In genomic region chr5:123090641-123091257, GRCh38 we compare ENCODE assay signal across 12 cellular contexts. TPM values are rescaled to one million over a fixed set of nuclear protein-coding genes. Genes with fewer than 3 reads are reported as not detected.
A peak's percentile ranks its signal among the peaks of the same experiment; 100 is the strongest.
DNase-seq lines count a peak whose midpoint lies in the region; ATAC-seq and TF ChIP-seq lines count a peak whose summit lies in the region.
"Had no signal": no experiment of that assay in that cellular context is flagged by ENCODE, and none has a peak within 500 bp of the region (broad histone marks: within the 10 kb centered on the region; RNA-seq: fewer than 3 reads in every experiment).

No MANE protein-coding gene starts in this region.

- H3K9me3 Mint-ChIP-seq in endodermal cell (no peaks in the 10 kb centered on the region), nephron (no peaks in the 10 kb centered on the region)
- H3K9me3 Mint-ChIP-seq: central memory CD8-positive, alpha-beta T cell had no signal

- H3K4me3 Mint-ChIP-seq in endodermal cell (peak overlapping the region; percentile 59), nephron (peak overlapping the region; percentile 82 to 92 (median 85))
- H3K4me3 Mint-ChIP-seq: central memory CD8-positive, alpha-beta T cell had no signal

- TF ChIP-seq POLR2A in vagina (IDR thresholded peaks at IDR 0.05): no peak

- WGBS in endodermal cell (ENCODE audit: insufficient coverage in 1 of 2, insufficient read length in 1 of 2), 2 experiments: 1 to 2% methylated on average over 16 to 40 of the region's 40 CpGs

- H3K27ac ChIP-seq in left ventricle myocardium inferior (replicated peaks) (no peak overlapping the region), endodermal cell (ENCODE audit: low read depth, low read length) (no peak overlapping the region), vagina (no peak overlapping the region)
- H3K27ac ChIP-seq: BLaER1 treated with 17β-estradiol and CSF1 and Interleukin-3, amounts not matched to agents 10 nM and 100 nM had no signal

- DNase-seq in left ventricle myocardium inferior: no peak
- no peak for DNase-seq in Right ventricle myocardium inferior (ENCODE audit: missing footprints)
- DNase-seq in endodermal cell: peak; percentile 82
- DNase-seq in vagina (ENCODE audit: extremely low spot score in 2 of 2): no peak
- no peak for DNase-seq in NCI-H1105 treated with DMSO at 0.1 percent for 48 hours (lab: John Stamatoyannopoulos, UW)
- DNase-seq in activated T-cell treated with anti-CD3 and anti-CD28 coated beads, Interleukin-2, amount 50 U/mL, for 48 hours: no peak
- no peak for DNase-seq in NCI-H1436 treated with DMSO at 0.1 percent for 48 hours (lab: John Stamatoyannopoulos, UW)
- DNase-seq: activated CD4-positive, alpha-beta T cell treated with anti-CD3 and anti-CD28 coated beads, Interleukin-2, amount 50 U/mL, for 4 hours had no signal

- no peak overlapping the region for H3K27ac Mint-ChIP-seq in endodermal cell
- H3K27ac Mint-ChIP-seq in nephron: peak overlapping the region in 1 of 3 experiments; percentile 15

- intact Hi-C loops in left ventricle myocardium inferior (cut with micrococcal nuclease): no loop called here
- intact Hi-C loops in Right ventricle myocardium inferior (cut with DNase I): no loop called here
- intact Hi-C loops in vagina (cut with DNase I): loop anchor here (10.0 kb wide), 1 partner anchor 264 kb away; no protein-coding TSS in a partner anchor

- peaks cover 94% of the 10 kb centered on the region for H3K27me3 Mint-ChIP-seq in endodermal cell (ENCODE audit: insufficient read depth)
- peaks cover 99% of the 10 kb centered on the region for H3K27me3 Mint-ChIP-seq in nephron (ENCODE audit: low read depth)

- TF ChIP-seq CTCF in left ventricle myocardium inferior (IDR thresholded peaks at IDR 0.05; ENCODE audit: borderline replicate concordance) (no peak), endodermal cell (conservative IDR thresholded peaks at IDR 0.05) (no peak), nephron (IDR thresholded peaks at IDR 0.05; ENCODE audit: unreplicated experiment in 3 of 3) (no peak), vagina (IDR thresholded peaks at IDR 0.05) (no peak)

- H3K4me1 Mint-ChIP-seq in endodermal cell (peaks cover 40% of the 10 kb centered on the region), nephron (peaks cover 43% of the 10 kb centered on the region)

- H3K4me1 ChIP-seq in left ventricle myocardium inferior (peaks cover 46% of the 10 kb centered on the region), endodermal cell (ENCODE audit: control insufficient read depth, insufficient read depth, low read length) (peaks cover 21% of the 10 kb centered on the region), vagina (peaks cover 37% of the 10 kb centered on the region)

- H3K9me3 ChIP-seq in left ventricle myocardium inferior (replicated peaks): no peaks in the 10 kb centered on the region
- H3K9me3 ChIP-seq in endodermal cell (ENCODE audit: control insufficient read depth, low read length): no peaks in the 10 kb centered on the region
- no peaks in the 10 kb centered on the region for H3K9me3 ChIP-seq in vagina

- H3K9ac ChIP-seq in endodermal cell (ENCODE audit: extremely low read depth, low read length, poor library complexity, severe bottlenecking): no peak overlapping the region
- H3K9ac ChIP-seq: BLaER1 treated with 17β-estradiol and CSF1 and Interleukin-3, amounts not matched to agents 10 nM and 100 nM had no signal

- ATAC-seq in Right ventricle myocardium inferior: no peak

- peak overlapping the region; percentile 77 for H3K4me3 ChIP-seq in left ventricle myocardium inferior
- H3K4me3 ChIP-seq in endodermal cell (ENCODE audit: low read length): peak overlapping the region; percentile 81
- peak overlapping the region; percentile 45 to 68 for H3K4me3 ChIP-seq in vagina
- H3K4me3 ChIP-seq: K562 had no signal

- H3K36me3 Mint-ChIP-seq in endodermal cell (ENCODE audit: low read depth) (no peaks in the 10 kb centered on the region), nephron (ENCODE audit: low read depth) (no peaks in the 10 kb centered on the region)

- H3K36me3 ChIP-seq in left ventricle myocardium inferior (no peaks in the 10 kb centered on the region), endodermal cell (ENCODE audit: control insufficient read depth, insufficient read depth, low read length) (no peaks in the 10 kb centered on the region), vagina (no peaks in the 10 kb centered on the region)
- H3K36me3 ChIP-seq: BLaER1 treated with 17β-estradiol and CSF1 and Interleukin-3, amounts not matched to agents 10 nM and 100 nM had no signal

- H3K27me3 ChIP-seq in left ventricle myocardium inferior (ENCODE audit: low read depth) (peaks cover 97% of the 10 kb centered on the region), endodermal cell (ENCODE audit: control insufficient read depth, insufficient read depth, low read length, poor library complexity, severe bottlenecking) (peaks cover 99% of the 10 kb centered on the region), vagina (peaks cover 42% of the 10 kb centered on the region)

RNA-seq across cellular contexts. Expression of gene PRDM6, which starts 1.7 kb away (rescaled TPM):
- total RNA-seq in left ventricle myocardium inferior (0.47 TPM), Right ventricle myocardium inferior (0.81 TPM), endodermal cell (under 1 TPM; 0.13 to 0.66 TPM), vagina (0.98 TPM)
- 0.43 TPM for polyA plus RNA-seq in endodermal cell (2013, experiment 1 of 2)
- 0.33 TPM for polyA plus RNA-seq in endodermal cell (2013, experiment 2 of 2)

RNA-seq across cellular contexts. Expression of gene PPIC, which starts 54.2 kb away (rescaled TPM):
- 47.5 TPM for total RNA-seq in left ventricle myocardium inferior
- total RNA-seq in Right ventricle myocardium inferior: 46.0 TPM
- total RNA-seq in endodermal cell: 10 to 100 TPM; 25.7 to 36.4 TPM
- polyA plus RNA-seq in endodermal cell (2013, experiment 1 of 2): 7.3 TPM
- polyA plus RNA-seq in endodermal cell (2013, experiment 2 of 2): 8.8 TPM
- total RNA-seq in vagina: 21.6 TPM
